9 cellular contexts compared by ENCODE assay signal in the genomic region with DNA sequence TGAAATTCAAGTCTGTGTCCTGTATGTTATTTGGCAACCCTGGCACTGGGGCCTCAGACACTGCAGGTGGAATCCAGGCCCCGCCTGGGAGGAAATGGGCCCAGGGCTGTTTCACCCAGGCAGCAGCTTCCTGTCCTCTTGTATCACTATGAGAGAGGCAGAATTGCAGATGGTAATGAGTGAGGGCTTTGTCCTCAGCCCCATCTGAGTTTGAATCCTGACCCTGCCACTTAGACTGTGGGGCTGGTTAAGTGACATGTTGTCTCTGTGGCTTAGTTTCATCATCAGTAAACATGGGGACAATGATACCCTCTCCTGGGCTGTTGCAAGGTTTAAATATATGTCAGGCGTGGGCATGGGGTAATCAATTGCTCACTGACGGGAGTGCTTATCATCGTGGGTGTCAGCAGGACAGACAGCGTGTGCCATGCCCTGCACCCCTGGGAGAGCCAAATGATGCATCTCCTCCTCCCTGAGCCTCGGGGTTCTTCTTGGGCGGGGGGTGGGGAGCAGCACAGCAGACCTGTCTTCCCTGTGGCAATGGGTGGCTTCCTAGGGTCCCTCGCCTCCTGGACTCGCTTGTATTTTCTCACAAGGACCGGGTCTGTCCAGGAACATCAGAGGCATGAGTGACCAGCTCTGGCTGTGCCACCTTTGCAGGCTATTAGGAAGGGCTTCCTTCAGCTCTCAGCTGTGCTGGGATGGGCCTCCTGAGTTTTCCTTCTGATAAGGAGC. TPM values are rescaled to one million over a fixed set of nuclear protein-coding genes. Genes with fewer than 3 reads are reported as not detected.
DNase-seq lines count a peak whose midpoint lies in the region; ATAC-seq and TF ChIP-seq lines count a peak whose summit lies in the region.
"Had no signal": no experiment of that assay in that cellular context is flagged by ENCODE, and none has a peak within 500 bp of the region (broad histone marks: within the 10 kb centered on the region; RNA-seq: fewer than 3 reads in every experiment).

No MANE protein-coding gene starts in this region.

- H3K9me3 ChIP-seq in RWPE2 (ENCODE audit: severe bottlenecking): no peaks in the 10 kb centered on the region
- no peaks in the 10 kb centered on the region for H3K9me3 ChIP-seq in CD4-positive, alpha-beta memory T cell (ENCODE audit: control insufficient read depth in 1 of 2, low read length in 2 of 2)

- TF ChIP-seq CTCF in C4-2B (conservative IDR thresholded peaks at IDR 0.05) (no peak), RWPE2 (IDR thresholded peaks at IDR 0.05; ENCODE audit: poor library complexity, severe bottlenecking) (no peak)

- POLR2A ChIA-PET in CD4-positive, alpha-beta memory T cell (lab: Charles Lee; ENCODE audit: partially characterized antibody): no interaction called here

- peak; percentile 26; the same call in 2 of the 3 replicates for ATAC-seq in RWPE2 (ENCODE audit: low read depth)

- H3K27me3 ChIP-seq in RWPE2 (ENCODE audit: insufficient read depth, poor library complexity, severe bottlenecking): no peaks in the 10 kb centered on the region
- H3K27me3 ChIP-seq in CD4-positive, alpha-beta memory T cell (ENCODE audit: insufficient read depth, low read length): no peaks in the 10 kb centered on the region

- H3K9me3 Mint-ChIP-seq in CD4-positive, alpha-beta memory T cell: no peaks in the 10 kb centered on the region

- intact Hi-C loops in CD4-positive, alpha-beta memory T cell (cut with micrococcal nuclease): no loop called here

- H3K27ac ChIP-seq in C4-2B (peak overlapping the region; percentile 43), RWPE2 (ENCODE audit: poor library complexity, severe bottlenecking) (peak overlapping the region; percentile 53)
- no peak overlapping the region for H3K27ac ChIP-seq in CD4-positive, alpha-beta memory T cell (ENCODE audit: low read depth, low read length)

- no peak overlapping the region for H3K27ac Mint-ChIP-seq in CD4-positive, alpha-beta memory T cell

- no peaks in the 10 kb centered on the region for H3K36me3 ChIP-seq in RWPE2 (ENCODE audit: low read depth)
- H3K36me3 ChIP-seq in CD4-positive, alpha-beta memory T cell (ENCODE audit: insufficient read depth, low read length): no peaks in the 10 kb centered on the region

- H3K4me1 ChIP-seq in RWPE2 (ENCODE audit: insufficient read depth, poor library complexity, severe bottlenecking): peaks cover 23% of the 10 kb centered on the region
- H3K4me1 ChIP-seq in CD4-positive, alpha-beta memory T cell (ENCODE audit: insufficient read depth, low read length): no peaks in the 10 kb centered on the region

- H3K4me1 Mint-ChIP-seq in CD4-positive, alpha-beta memory T cell: peaks cover 0 to 2% (median 0%) of the 10 kb centered on the region in 4 donors

- no peak overlapping the region for H3K4me3 Mint-ChIP-seq in CD4-positive, alpha-beta memory T cell

- H3K27me3 Mint-ChIP-seq in CD4-positive, alpha-beta memory T cell: peaks cover 6% of the 10 kb centered on the region in 2 donors

- CTCF ChIA-PET in CD4-positive, alpha-beta memory T cell (lab: Charles Lee; ENCODE audit: partially characterized antibody): no interaction called here

- no peaks in the 10 kb centered on the region for H3K36me3 Mint-ChIP-seq in CD4-positive, alpha-beta memory T cell

- H3K4me3 ChIP-seq in RWPE2 (ENCODE audit: severe bottlenecking): no peak overlapping the region
- H3K4me3 ChIP-seq in CD4-positive, alpha-beta memory T cell (ENCODE audit: low read length in 2 of 2): no peak overlapping the region

- DNase-seq in GM19238 (ENCODE audit: insufficient read length, low spot score) (peak; percentile 58), RWPE2 (ENCODE audit: low spot score) (no peak), islet precursor cell (peak; percentile 70), pons (ENCODE audit: low spot score) (no peak), activated T-cell treated with anti-CD3 and anti-CD28 coated beads for 4 hours (no peak)
- no peak for DNase-seq in stimulated activated naive CD4-positive, alpha-beta T cell (lab: John Stamatoyannopoulos, UW)
- no peak for DNase-seq in CD4-positive, alpha-beta memory T cell
- DNase-seq: NCI-H187 had no signal

RNA-seq across cellular contexts. Expression of a gene that starts 42.1 kb away (rescaled TPM):
- under 1 TPM; 0.47 to 0.78 TPM for total RNA-seq in CD4-positive, alpha-beta memory T cell
- polyA plus RNA-seq in CD4-positive, alpha-beta memory T cell: not detected

Comparison
In these comparisons a context has a peak if more than half of its experiments do, and no peak if none do; other contexts are left out.
1. DNase-seq: peak in GM19238 (single experiment) and islet precursor cell (single experiment); none in RWPE2 (single experiment), pons (single experiment), stimulated activated naive CD4-positive, alpha-beta T cell (0 of 6), CD4-positive, alpha-beta memory T cell (0 of 5) and activated T-cell treated with anti-CD3 and anti-CD28 coated beads for 4 hours (single experiment).